Comparison of ENCODE assay signal across 30 cellular contexts in the genomic region with DNA sequence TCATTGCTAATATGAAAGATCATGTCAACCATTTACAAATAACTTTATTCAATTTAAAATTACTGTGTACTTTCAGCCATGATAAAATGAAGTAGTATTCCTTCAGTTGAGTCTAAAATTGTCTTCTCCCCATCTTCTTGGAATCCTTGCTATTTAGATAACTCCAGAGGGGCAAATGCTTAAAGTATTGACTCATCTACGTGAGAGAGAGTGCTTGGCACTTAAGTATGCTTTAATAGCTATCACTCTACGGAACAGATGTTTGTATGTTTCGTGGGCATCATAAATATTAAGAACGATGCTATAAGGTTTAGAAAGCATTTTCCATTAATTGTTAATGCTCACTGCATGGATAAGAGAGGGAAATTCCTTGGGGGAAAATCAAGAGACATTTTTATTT.
DNase-seq lines count a peak whose midpoint lies in the region; ATAC-seq and TF ChIP-seq lines count a peak whose summit lies in the region.
"Had no signal": no experiment of that assay in that cellular context is flagged by ENCODE, and none has a peak within 500 bp of the region (broad histone marks: within the 10 kb centered on the region; RNA-seq: fewer than 3 reads in every experiment).

No MANE protein-coding gene starts in this region.

- WGBS in mesendoderm (ENCODE audit: extremely low coverage, insufficient coverage, low lambda C conversion rate), result no CpG with 5 or more reads among the region's 4 CpGs

- no peak overlapping the region for H3K23ac ChIP-seq in mesendoderm (ENCODE audit: low read length)

- no peak overlapping the region for H3K4me3 ChIP-seq in mesendoderm (ENCODE audit: low read length)
- H3K4me3 ChIP-seq: breast epithelium, esophagus squamous epithelium, pancreas, skin epidermis, suprapubic skin, upper lobe of left lung had no signal

- no peak overlapping the region for H2BK15ac ChIP-seq in mesendoderm (replicated peaks; ENCODE audit: low read depth)

- no peak overlapping the region for H2AK5ac ChIP-seq in mesendoderm (ENCODE audit: low read length)

- ATAC-seq in SK-N-SH treated with all-trans-retinoic acid at 6 μM for 48 hours (peak; percentile 59), HG03108 (IDR thresholded peaks at IDR 0.05; ENCODE audit: unreplicated experiment) (no peak)
- ATAC-seq: activated CD8-positive, alpha-beta T cell treated with anti-CD3 and anti-CD28 coated beads, Interleukin-2, amount 10 ng/mL, durations not matched to agents 7 days and 5 days; activated T-helper 17 cell treated with anti-CD3 and anti-CD28 coated beads, Interleukin-2, amount 50 U/mL, for 72 hours; left colon; pancreas; PC-3; T-helper 17 cell had no signal

- no peaks in the 10 kb centered on the region for H3K36me3 ChIP-seq in mesendoderm (ENCODE audit: control insufficient read depth, insufficient read depth, low read length)
- H3K36me3 ChIP-seq: breast epithelium, esophagus squamous epithelium, pancreas, suprapubic skin, upper lobe of left lung had no signal

- peak; percentile 79 for DNase-seq in EL
- peak; percentile 18 for DNase-seq in HS-5 (ENCODE audit: low read depth)
- peak; percentile 50 for DNase-seq in mesendoderm
- DNase-seq in globus pallidus (ENCODE audit: low spot score), result no peak
- DNase-seq in NCI-H1436 (lab: John Stamatoyannopoulos, UW), result no peak
- DNase-seq in activated CD8-positive, alpha-beta memory T cell treated with anti-CD3 and anti-CD28 coated beads, Interleukin-2, amount 50 U/mL, for 4 hours, result no peak
- DNase-seq: activated CD4-positive, alpha-beta T cell treated with anti-CD3 and anti-CD28 coated beads for 1 hour; activated CD8-positive, alpha-beta T cell treated with anti-CD3 and anti-CD28 coated beads, Interleukin-2, amount 10 ng/mL, durations not matched to agents 7 days and 5 days; activated naive CD4-positive, alpha-beta T cell treated with anti-CD3 and anti-CD28 coated beads, Interleukin-2, amount 50 U/mL, for 16 hours; amygdala; Calu3; DMS79; esophagus squamous epithelium; left colon; mammary epithelial cell; NCI-H1694 treated with DMSO at 0.1 percent for 48 hours; NCI-H69; pancreas; PC-3; retina; stimulated activated naive CD4-positive, alpha-beta T cell; T-helper 17 cell; upper lobe of left lung had no signal

- no peak overlapping the region for H4K8ac ChIP-seq in mesendoderm (ENCODE audit: low read depth, low read length)

- H3K79me1 ChIP-seq in mesendoderm (ENCODE audit: low read length), result no peaks in the 10 kb centered on the region

- no peaks in the 10 kb centered on the region for H3K4me1 ChIP-seq in mesendoderm (ENCODE audit: control insufficient read depth, low read depth, low read length)
- H3K4me1 ChIP-seq: breast epithelium, pancreas had no signal

- H3K79me2 ChIP-seq in mesendoderm (ENCODE audit: control insufficient read depth, insufficient read depth, low read length), result no peaks in the 10 kb centered on the region

- no peak overlapping the region for H4K5ac ChIP-seq in mesendoderm (ENCODE audit: low read length)

- H3K27me3 ChIP-seq in mesendoderm (ENCODE audit: insufficient read depth, low read length, poor library complexity), result no peaks in the 10 kb centered on the region

- no peak overlapping the region for H3K27ac ChIP-seq in mesendoderm (ENCODE audit: low read depth, low read length)
- H3K27ac ChIP-seq: breast epithelium, esophagus squamous epithelium, HL-60, pancreas, skin epidermis, suprapubic skin, upper lobe of left lung had no signal

- H3K56ac ChIP-seq in mesendoderm (ENCODE audit: low read length), result no peak overlapping the region

- H3K9ac ChIP-seq in mesendoderm (ENCODE audit: low read length), result no peak overlapping the region

- H2BK5ac ChIP-seq in mesendoderm (ENCODE audit: low read length), result no peak overlapping the region

- no peak overlapping the region for H3K4me2 ChIP-seq in mesendoderm (ENCODE audit: low read length)

- no peak overlapping the region for H3K4ac ChIP-seq in mesendoderm (ENCODE audit: low read depth, low read length)

- H3K18ac ChIP-seq in mesendoderm (ENCODE audit: low read length), result no peak overlapping the region

- no peak overlapping the region for H2BK120ac ChIP-seq in mesendoderm (ENCODE audit: low read depth, low read length)

TF ChIP-seq in SK-N-SH treated with all-trans-retinoic acid at 6 μM for 48 hours, 23 proteins besides CTCF, POLR2A, EP300 and RAD21:
- TF ChIP-seq RARB (CRISPR knock-in tag; IDR thresholded peaks at IDR 0.05) (no peak), ISL1 (CRISPR knock-in tag; IDR thresholded peaks at IDR 0.05) (peak; percentile 88)
- TF ChIP-seq, protein P1, sequence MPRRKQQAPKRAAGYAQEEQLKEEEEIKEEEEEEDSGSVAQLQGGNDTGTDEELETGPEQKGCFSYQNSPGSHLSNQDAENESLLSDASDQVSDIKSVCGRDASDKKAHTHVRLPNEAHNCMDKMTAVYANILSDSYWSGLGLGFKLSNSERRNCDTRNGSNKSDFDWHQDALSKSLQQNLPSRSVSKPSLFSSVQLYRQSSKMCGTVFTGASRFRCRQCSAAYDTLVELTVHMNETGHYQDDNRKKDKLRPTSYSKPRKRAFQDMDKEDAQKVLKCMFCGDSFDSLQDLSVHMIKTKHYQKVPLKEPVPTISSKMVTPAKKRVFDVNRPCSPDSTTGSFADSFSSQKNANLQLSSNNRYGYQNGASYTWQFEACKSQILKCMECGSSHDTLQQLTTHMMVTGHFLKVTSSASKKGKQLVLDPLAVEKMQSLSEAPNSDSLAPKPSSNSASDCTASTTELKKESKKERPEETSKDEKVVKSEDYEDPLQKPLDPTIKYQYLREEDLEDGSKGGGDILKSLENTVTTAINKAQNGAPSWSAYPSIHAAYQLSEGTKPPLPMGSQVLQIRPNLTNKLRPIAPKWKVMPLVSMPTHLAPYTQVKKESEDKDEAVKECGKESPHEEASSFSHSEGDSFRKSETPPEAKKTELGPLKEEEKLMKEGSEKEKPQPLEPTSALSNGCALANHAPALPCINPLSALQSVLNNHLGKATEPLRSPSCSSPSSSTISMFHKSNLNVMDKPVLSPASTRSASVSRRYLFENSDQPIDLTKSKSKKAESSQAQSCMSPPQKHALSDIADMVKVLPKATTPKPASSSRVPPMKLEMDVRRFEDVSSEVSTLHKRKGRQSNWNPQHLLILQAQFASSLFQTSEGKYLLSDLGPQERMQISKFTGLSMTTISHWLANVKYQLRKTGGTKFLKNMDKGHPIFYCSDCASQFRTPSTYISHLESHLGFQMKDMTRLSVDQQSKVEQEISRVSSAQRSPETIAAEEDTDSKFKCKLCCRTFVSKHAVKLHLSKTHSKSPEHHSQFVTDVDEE (CRISPR knock-in tag; IDR thresholded peaks at IDR 0.05), result no peak

Comparison
In these comparisons a context has a peak if more than half of its experiments do, and no peak if none do; other contexts are left out.
1. DNase-seq: peak in EL (single experiment), HS-5 (single experiment) and mesendoderm (single experiment); none in globus pallidus (single experiment), NCI-H1436 (single experiment) and activated CD8-positive, alpha-beta memory T cell treated with anti-CD3 and anti-CD28 coated beads, Interleukin-2, amount 50 U/mL, for 4 hours (single experiment).